Comparison of ENCODE assay signal across 14 cellular contexts in genomic region chr7:141752634-141753033, GRCh38. TPM values are rescaled to one million over a fixed set of nuclear protein-coding genes. Genes with fewer than 3 reads are reported as not detected.
DNase-seq lines count a peak whose midpoint lies in the region; FAIRE-seq and TF ChIP-seq lines count a peak whose summit lies in the region.
"Had no signal": no experiment of that assay in that cellular context is flagged by ENCODE, and none has a peak within 500 bp of the region (broad histone marks: within the 10 kb centered on the region; RNA-seq: fewer than 3 reads in every experiment).

No MANE protein-coding gene starts in this region.

- DNase-seq in CD14-positive monocyte (ENCODE audit: low spot score) = no peak
- no peak for DNase-seq in HFFc6
- no peak for DNase-seq in ascending aorta (ENCODE audit: low spot score in 2 of 2)
- DNase-seq in keratinocyte (ENCODE audit: low read depth, low spot score) = no peak
- DNase-seq in NCI-H1048 (lab: John Stamatoyannopoulos, UW) = no peak
- no peak for DNase-seq in SHP77 treated with DMSO at 0.1 percent for 48 hours (lab: John Stamatoyannopoulos, UW)
- DNase-seq in A172 (ENCODE audit: low spot score) = no peak
- DNase-seq in adrenal gland = no peak
- DNase-seq: activated gamma-delta T cell; hypothalamus; NCI-H1092; Peyer's patch; stimulated activated CD4-positive, alpha-beta T cell treated with anti-CD3 and anti-CD28 coated beads, Interleukin-15, amount 100 ng/mL, for 24 hours had no signal

- H3K4me2 ChIP-seq in keratinocyte (ENCODE audit: control insufficient read depth, extremely low read depth, insufficient read depth, low read depth, low read length) = no peak overlapping the region

- H3K36me3 ChIP-seq in ascending aorta (peaks cover 61 to 79% of the 10 kb centered on the region in 2 donors), keratinocyte (ENCODE audit: control insufficient read depth in 2 of 2, extremely low read depth in 1 of 2, insufficient read depth in 2 of 2, low read length in 2 of 2) (peaks cover 23 to 38% of the 10 kb centered on the region in 2 experiments), adrenal gland (replicated peaks in 1 of 2) (peaks cover 0 to 54% of the 10 kb centered on the region in 2 donors)

- TF ChIP-seq POLR2A in adrenal gland (IDR thresholded peaks at IDR 0.05) = no peak

- no peak overlapping the region for H2AFZ ChIP-seq in keratinocyte (ENCODE audit: control insufficient read depth, low read length)

- H3K9ac ChIP-seq in keratinocyte (ENCODE audit: control insufficient read depth, extremely low read depth, insufficient read depth, low read length) = no peak overlapping the region

- H3K79me2 ChIP-seq in keratinocyte (ENCODE audit: control insufficient read depth, insufficient read depth, low read length) = peaks cover 2% of the 10 kb centered on the region

- peaks cover 19 to 30% (median 25%) of the 10 kb centered on the region in 7 donors for H3K9me3 Mint-ChIP-seq in CD14-positive monocyte
- peaks cover 37% of the 10 kb centered on the region for H3K9me3 Mint-ChIP-seq in HFFc6

- peaks cover 76 to 87% of the 10 kb centered on the region in 2 donors for H3K36me3 Mint-ChIP-seq in CD14-positive monocyte
- H3K36me3 Mint-ChIP-seq in HFFc6 (ENCODE audit: low read depth) = peaks cover 67% of the 10 kb centered on the region

- no peaks in the 10 kb centered on the region for H3K27me3 Mint-ChIP-seq in CD14-positive monocyte (ENCODE audit: low read depth in 3 of 3)
- no peaks in the 10 kb centered on the region for H3K27me3 Mint-ChIP-seq in HFFc6 (ENCODE audit: insufficient read depth)

- peak; percentile 37 for TF ChIP-seq CTCF in CD14-positive monocyte (IDR thresholded peaks at IDR 0.05)
- TF ChIP-seq CTCF in HFFc6 (IDR thresholded peaks at IDR 0.05) = peak; percentile 73
- peak in 2 of 3 experiments; percentile 4 to 11 for TF ChIP-seq CTCF in ascending aorta (IDR thresholded peaks at IDR 0.05)
- peak in 2 of 3 experiments; percentile 26 to 31 for TF ChIP-seq CTCF in keratinocyte (optimal IDR thresholded peaks at IDR 0.05 in 1 of 3, IDR thresholded peaks at IDR 0.05 in 1 of 3, conservative IDR thresholded peaks at IDR 0.05 in 1 of 3; ENCODE audit: extremely low read depth in 1 of 3, insufficient read depth in 2 of 3, low read length in 3 of 3)
- TF ChIP-seq CTCF in adrenal gland (IDR thresholded peaks at IDR 0.05) = peak in 1 of 6 experiments; percentile 8

- intact Hi-C loops in CD14-positive monocyte (cut with micrococcal nuclease) = loop anchor here in 1 of 2 donors (5.0 kb wide), 1 partner anchor 435 kb away; no protein-coding TSS in a partner anchor
- intact Hi-C loops in ascending aorta (cut with DNase I) = no loop called here
- intact Hi-C loops in adrenal gland (cut with DNase I) = no loop called here

- WGBS in adrenal gland, 4 donors = 97 to 98% (median 98%) methylated on average over 13 of the region's 13 CpGs

- H3K4me1 Mint-ChIP-seq in CD14-positive monocyte = no peaks in the 10 kb centered on the region
- no peaks in the 10 kb centered on the region for H3K4me1 Mint-ChIP-seq in HFFc6 (ENCODE audit: low read depth)

- H3K4me3 Mint-ChIP-seq in CD14-positive monocyte = no peak overlapping the region
- no peak overlapping the region for H3K4me3 Mint-ChIP-seq in HFFc6

- H3K9me3 ChIP-seq in ascending aorta = peaks cover 7 to 9% of the 10 kb centered on the region in 2 donors
- H3K9me3 ChIP-seq in keratinocyte (ENCODE audit: control insufficient read depth, low read depth, low read length) = peaks cover 4% of the 10 kb centered on the region
- peaks cover 0 to 17% (median 0%) of the 10 kb centered on the region in 3 donors for H3K9me3 ChIP-seq in adrenal gland (replicated peaks in 1 of 3)

- no peak for FAIRE-seq in keratinocyte (lab: Jason Lieb, UNC)

- H3K27ac Mint-ChIP-seq in CD14-positive monocyte (no peak overlapping the region), HFFc6 (no peak overlapping the region)

- H4K20me1 ChIP-seq in keratinocyte (ENCODE audit: control insufficient read depth, extremely low read depth, insufficient read depth, low read length) = no peaks in the 10 kb centered on the region

- H3K4me1 ChIP-seq in ascending aorta (no peaks in the 10 kb centered on the region), keratinocyte (ENCODE audit: control insufficient read depth, extremely low read depth, insufficient read depth, low read length) (no peaks in the 10 kb centered on the region), adrenal gland (replicated peaks in 1 of 2) (no peaks in the 10 kb centered on the region)
- H3K4me1 ChIP-seq: Peyer's patch had no signal

- H3K4me3 ChIP-seq in ascending aorta (no peak overlapping the region), keratinocyte (ENCODE audit: control insufficient read depth in 2 of 3, extremely low read depth in 1 of 3, insufficient read depth in 2 of 3, low read depth in 1 of 3, low read length in 3 of 3) (no peak overlapping the region), adrenal gland (no peak overlapping the region)
- H3K4me3 ChIP-seq: Peyer's patch had no signal

- H3K9me1 ChIP-seq in keratinocyte (ENCODE audit: control insufficient read depth, extremely low read depth, insufficient read depth, low read length) = no peaks in the 10 kb centered on the region

- dilution Hi-C loops in keratinocyte (cut with MboI; ENCODE audit: extremely low pct_ligation_motif_present, low sequenced_read_pairs) = no loop called here

- H3K27me3 ChIP-seq in ascending aorta (no peaks in the 10 kb centered on the region), keratinocyte (ENCODE audit: control insufficient read depth, extremely low read depth, insufficient read depth, low read length) (no peaks in the 10 kb centered on the region), adrenal gland (no peaks in the 10 kb centered on the region)
- H3K27me3 ChIP-seq: Peyer's patch had no signal

- H3K27ac ChIP-seq in ascending aorta (no peak overlapping the region), keratinocyte (ENCODE audit: control insufficient read depth, insufficient read depth, low read length) (no peak overlapping the region), adrenal gland (no peak overlapping the region)
- H3K27ac ChIP-seq: Peyer's patch had no signal

RNA-seq across cellular contexts. Expression of gene TAS2R3, which starts 11.3 kb away (rescaled TPM):
- polyA plus RNA-seq in CD14-positive monocyte (not detected), keratinocyte (0.07 to 0.59 TPM (median 0.51 TPM) in 3 replicates), adrenal gland (not detected)
- under 1 TPM in 2 of 6 experiments, not detected in 4; 0.17 to 0.26 TPM for total RNA-seq in HFFc6 (2021; fragmentation: NEBNext Ultra II Directional; extraction: Animal tissue kit (Norgen Biotek cat#: 25700))
- total RNA-seq in ascending aorta (6.6 TPM), adrenal gland (1 to 10 TPM in 3 of 8 donors, under 1 TPM in 4, not detected in 1; 0.28 to 2.6 (median 0.84) TPM)
- polyA plus RNA-seq in keratinocyte (2011; ENCODE audit: low read depth) = not detected
- polyA plus RNA-seq in keratinocyte (2011; cell fraction: cytosol; rRNA removed) = not detected in 2 replicates
- 2.0 and 2.8 TPM in 2 replicates for polyA plus RNA-seq in keratinocyte (2011; cell fraction: nucleus; rRNA removed)
- 0.35 TPM in 1 of 2 replicates, not detected in the other for polyA plus RNA-seq in keratinocyte (2012; ENCODE audit: low replicate concordance)
- 2.2 to 11.6 TPM (median 9.4 TPM) in 3 replicates for polyA minus RNA-seq in keratinocyte
- not detected for polyA minus RNA-seq in keratinocyte (2011; cell fraction: cytosol; rRNA and poly(A)+ RNA removed)
- 7.6 and 18.7 TPM in 2 replicates for polyA minus RNA-seq in keratinocyte (2011; cell fraction: nucleus; rRNA and poly(A)+ RNA removed)
- not detected in 2 replicates for total RNA-seq in A172 (2014; rRNA removed; shearing (Covaris generic))

RNA-seq across cellular contexts. Expression of gene SSBP1, which starts 14.5 kb away (rescaled TPM):
- polyA plus RNA-seq in CD14-positive monocyte (100 to 1,000 TPM; 184 to 197 TPM), keratinocyte (127 to 244 TPM (median 230 TPM) in 3 replicates), adrenal gland (100 to 1,000 TPM in 2 of 3 donors, 10 to 100 TPM in 1; 91.4 to 316 (median 163) TPM)
- 100 to 1,000 TPM; 122 to 180 (median 147) TPM for total RNA-seq in HFFc6 (2021; fragmentation: NEBNext Ultra II Directional; extraction: Animal tissue kit (Norgen Biotek cat#: 25700))
- total RNA-seq in ascending aorta (19.2 TPM), adrenal gland (100 to 1,000 TPM in 6 of 8 donors, 10 to 100 TPM in 2; 87.0 to 227 (median 119) TPM)
- 49.2 TPM for polyA plus RNA-seq in keratinocyte (2011; ENCODE audit: low read depth)
- polyA plus RNA-seq in keratinocyte (2011; cell fraction: cytosol; rRNA removed) = 176 and 226 TPM in 2 replicates
- polyA plus RNA-seq in keratinocyte (2011; cell fraction: nucleus; rRNA removed) = 124 and 160 TPM in 2 replicates
- polyA plus RNA-seq in keratinocyte (2012; ENCODE audit: low replicate concordance) = 164 and 317 TPM in 2 replicates
- 13.3 to 76.6 TPM (median 35.4 TPM) in 3 replicates for polyA minus RNA-seq in keratinocyte
- 50.1 TPM for polyA minus RNA-seq in keratinocyte (2011; cell fraction: cytosol; rRNA and poly(A)+ RNA removed)
- polyA minus RNA-seq in keratinocyte (2011; cell fraction: nucleus; rRNA and poly(A)+ RNA removed) = 30.2 and 53.3 TPM in 2 replicates
- total RNA-seq in A172 (2014; rRNA removed; shearing (Covaris generic)) = 380 and 429 TPM in 2 replicates

RNA-seq across cellular contexts. Expression of gene TAS2R4, which starts 23.8 kb away (rescaled TPM):
- polyA plus RNA-seq in CD14-positive monocyte (not detected), keratinocyte (0.24 to 0.73 TPM (median 0.68 TPM) in 3 replicates), adrenal gland (under 1 TPM; 0.24 to 0.56 (median 0.31) TPM)
- total RNA-seq in HFFc6 (2021; fragmentation: NEBNext Ultra II Directional; extraction: Animal tissue kit (Norgen Biotek cat#: 25700)) = under 1 TPM in 3 of 6 experiments, not detected in 3; 0.07 to 0.12 (median 0.07) TPM
- total RNA-seq in ascending aorta (not detected), adrenal gland (1 to 10 TPM in 1 of 8 donors, under 1 TPM in 6, not detected in 1; 0.22 to 1.5 (median 0.41) TPM)
- 1.8 TPM for polyA plus RNA-seq in keratinocyte (2011; ENCODE audit: low read depth)
- not detected in 2 replicates for polyA plus RNA-seq in keratinocyte (2011; cell fraction: cytosol; rRNA removed)
- polyA plus RNA-seq in keratinocyte (2011; cell fraction: nucleus; rRNA removed) = 3.5 and 4.0 TPM in 2 replicates
- 0.16 and 0.86 TPM in 2 replicates for polyA plus RNA-seq in keratinocyte (2012; ENCODE audit: low replicate concordance)
- 0.52 to 7.1 TPM (median 4.8 TPM) in 3 replicates for polyA minus RNA-seq in keratinocyte
- polyA minus RNA-seq in keratinocyte (2011; cell fraction: cytosol; rRNA and poly(A)+ RNA removed) = not detected
- polyA minus RNA-seq in keratinocyte (2011; cell fraction: nucleus; rRNA and poly(A)+ RNA removed) = 6.5 and 12.1 TPM in 2 replicates
- total RNA-seq in A172 (2014; rRNA removed; shearing (Covaris generic)) = 0.07 and 0.88 TPM in 2 replicates

RNA-seq across cellular contexts. Expression of gene TAS2R5, which starts 37.4 kb away (rescaled TPM):
- polyA plus RNA-seq in CD14-positive monocyte = not detected
- total RNA-seq in HFFc6 (2021; fragmentation: NEBNext Ultra II Directional; extraction: Animal tissue kit (Norgen Biotek cat#: 25700)) = under 1 TPM in 4 of 6 experiments, not detected in 2; 0.17 to 0.21 (median 0.18) TPM
- not detected for total RNA-seq in ascending aorta
- polyA plus RNA-seq in keratinocyte = 0.54 to 3.1 TPM (median 2.0 TPM) in 3 replicates
- 0.77 TPM for polyA plus RNA-seq in keratinocyte (2011; ENCODE audit: low read depth)
- 0.21 and 0.23 TPM in 2 replicates for polyA plus RNA-seq in keratinocyte (2011; cell fraction: cytosol; rRNA removed)
- polyA plus RNA-seq in keratinocyte (2011; cell fraction: nucleus; rRNA removed) = 12.8 and 14.2 TPM in 2 replicates
- 0.19 and 1.9 TPM in 2 replicates for polyA plus RNA-seq in keratinocyte (2012; ENCODE audit: low replicate concordance)
- 6.0 to 6.3 TPM in 2 of 3 replicates, not detected in the other for polyA minus RNA-seq in keratinocyte
- polyA minus RNA-seq in keratinocyte (2011; cell fraction: cytosol; rRNA and poly(A)+ RNA removed) = not detected
- polyA minus RNA-seq in keratinocyte (2011; cell fraction: nucleus; rRNA and poly(A)+ RNA removed) = 7.5 and 12.3 TPM in 2 replicates
- 0.10 TPM in 1 of 2 replicates, not detected in the other for total RNA-seq in A172 (2014; rRNA removed; shearing (Covaris generic))
- 1 to 10 TPM in 1 of 8 donors, under 1 TPM in 5, not detected in 2; 0.43 to 4.5 (median 0.59) TPM for total RNA-seq in adrenal gland
- polyA plus RNA-seq in adrenal gland = under 1 TPM; 0.31 to 0.47 (median 0.32) TPM

RNA-seq across cellular contexts. Expression of gene WEE2, which starts 44.5 kb away (rescaled TPM):
- polyA plus RNA-seq in CD14-positive monocyte (not detected), keratinocyte (not detected in 3 replicates), adrenal gland (under 1 TPM in 2 of 3 donors, not detected in 1; 0.03 to 0.09 TPM)
- not detected for total RNA-seq in HFFc6 (2021; fragmentation: NEBNext Ultra II Directional; extraction: Animal tissue kit (Norgen Biotek cat#: 25700))
- total RNA-seq in ascending aorta (not detected), adrenal gland (not detected)
- 0.09 TPM for polyA plus RNA-seq in keratinocyte (2011; ENCODE audit: low read depth)
- polyA plus RNA-seq in keratinocyte (2011; cell fraction: cytosol; rRNA removed) = not detected in 2 replicates
- polyA plus RNA-seq in keratinocyte (2011; cell fraction: nucleus; rRNA removed) = not detected in 2 replicates
- polyA plus RNA-seq in keratinocyte (2012; ENCODE audit: low replicate concordance) = not detected in 2 replicates
- not detected in 3 replicates for polyA minus RNA-seq in keratinocyte
- polyA minus RNA-seq in keratinocyte (2011; cell fraction: cytosol; rRNA and poly(A)+ RNA removed) = not detected
- polyA minus RNA-seq in keratinocyte (2011; cell fraction: nucleus; rRNA and poly(A)+ RNA removed) = not detected in 2 replicates
- 0.05 TPM in 1 of 2 replicates, not detected in the other for total RNA-seq in A172 (2014; rRNA removed; shearing (Covaris generic))
- total RNA-seq: Daoy, Peyer's patch had no signal
